In the genomic region with DNA sequence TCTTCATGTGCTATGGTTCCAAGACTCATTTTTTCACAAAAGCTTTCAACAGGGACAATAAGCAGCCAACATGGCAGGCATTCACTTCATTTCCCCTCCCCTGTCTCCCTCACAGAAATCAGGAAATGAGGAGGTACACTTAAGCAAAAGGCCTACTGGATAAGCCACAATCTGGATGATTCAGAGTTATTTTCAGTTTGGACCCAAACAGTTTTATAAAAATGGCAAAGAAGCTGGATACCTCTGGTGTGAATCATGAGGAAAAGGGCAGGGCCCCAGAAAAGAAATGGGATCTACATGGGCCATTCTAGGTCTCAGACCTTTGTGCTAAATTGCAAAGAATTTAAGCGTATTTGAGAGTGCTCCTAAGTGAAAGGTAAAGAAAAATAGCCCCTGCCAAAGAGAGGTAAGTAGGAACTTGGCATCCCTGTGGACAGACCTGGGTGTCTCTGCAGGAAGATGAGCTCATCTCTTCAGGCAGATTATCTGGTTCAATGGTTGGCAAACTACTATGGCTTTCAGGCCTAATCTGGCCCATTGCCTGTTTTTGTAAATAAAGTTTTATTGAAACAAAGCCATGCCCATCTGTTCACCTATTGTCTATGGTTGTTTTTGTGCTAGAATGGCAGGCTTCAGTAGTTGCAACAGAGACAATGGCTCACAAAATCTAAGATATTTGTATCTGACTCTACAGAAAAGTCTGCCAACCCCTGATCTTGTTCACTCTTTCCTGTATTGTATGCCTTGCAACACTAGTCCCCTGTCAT, we compare ENCODE assay signal across 13 cellular contexts.
DNase-seq lines count a peak whose midpoint lies in the region; ATAC-seq, FAIRE-seq and TF ChIP-seq lines count a peak whose summit lies in the region.
"Had no signal": no experiment of that assay in that cellular context is flagged by ENCODE, and none has a peak within 500 bp of the region (broad histone marks: within the 10 kb centered on the region; RNA-seq: fewer than 3 reads in every experiment).

No MANE protein-coding gene starts in this region.

- no peaks in the 10 kb centered on the region for H3K4me1 ChIP-seq in K562 (replicated peaks in 1 of 2; ENCODE audit: control insufficient read depth in 2 of 2, insufficient read depth in 2 of 2, low read length in 2 of 2)
- H3K4me1 ChIP-seq: vagina had no signal

- no peak for TF ChIP-seq POLR2A in K562 (conservative IDR thresholded peaks at IDR 0.05)

- CTCF ChIA-PET in K562 (lab: Yijun Ruan, JAX; ENCODE audit: low intra/inter-chr PET ratio): no interaction called here

- no TSS peak for BruUV-seq in K562 (replicated peaks; lab: Mats Ljungman, UMichigan)

- H3K4me3 ChIP-seq in K562: no peak overlapping the region
- H3K4me3 ChIP-seq: vagina had no signal

- no peak overlapping the region for H3K4me2 ChIP-seq in K562 (ENCODE audit: insufficient read depth, low read length)

- no peak for TF ChIP-seq RAD21 in K562 (CRISPR knock-in tag; conservative IDR thresholded peaks at IDR 0.05 in 1 of 2, IDR thresholded peaks at IDR 0.05 in 1 of 2)

- in situ Hi-C loops in K562 (cut with MboI): no loop called here

- POLR2A ChIA-PET in K562 (lab: Yijun Ruan, JAX): no interaction called here

- no peak for TF ChIP-seq CTCF in AG09319 (IDR thresholded peaks at IDR 0.05; ENCODE audit: low read depth, low read length)
- no peak for TF ChIP-seq CTCF in K562 (IDR thresholded peaks at IDR 0.05 in 2 of 3, conservative IDR thresholded peaks at IDR 0.05 in 1 of 3; ENCODE audit: insufficient read depth in 2 of 3, low read depth in 1 of 3, low read length in 3 of 3)

- intact Hi-C loops in K562 (cut with micrococcal nuclease): no loop called here
- intact Hi-C loops in left ventricle myocardium superior (cut with micrococcal nuclease): no loop called here

- ATAC-seq in K562: no peak
- no peak for ATAC-seq in GM19467 (IDR thresholded peaks at IDR 0.05; ENCODE audit: unreplicated experiment)
- ATAC-seq in left ventricle myocardium superior: no peak
- ATAC-seq in HG02623 (IDR thresholded peaks at IDR 0.05; ENCODE audit: unreplicated experiment): no peak
- ATAC-seq: CD8-positive, alpha-beta T cell; left colon had no signal

- DNase-seq in AG09319 (ENCODE audit: extremely low read depth, low read depth) (peak; percentile 50), LHCN-M2 (ENCODE audit: low read depth) (peak; percentile 95), K562 (ENCODE audit: extremely low read depth in 1 of 4, low spot score in 3 of 4) (no peak), kidney tubule cell (ENCODE audit: low spot score) (peak; percentile 96), SHP77 (lab: John Stamatoyannopoulos, UW) (no peak), left ventricle myocardium superior (no peak)
- DNase-seq: activated CD4-positive, alpha-beta T cell treated with anti-CD3 and anti-CD28 coated beads, Interleukin-2, amount 50 U/mL, for 4 hours; CD8-positive, alpha-beta T cell; left colon had no signal

- no peak overlapping the region for H3K27ac ChIP-seq in K562 (ENCODE audit: extremely low read depth, low read depth, low read length)
- H3K27ac ChIP-seq: vagina had no signal

- no peak overlapping the region for H2AFZ ChIP-seq in K562 (ENCODE audit: low read depth, low read length)

- no peak for FAIRE-seq in K562 (lab: Jason Lieb, UNC)
- FAIRE-seq: endometrium had no signal

- H3K27me3 ChIP-seq in K562 (ENCODE audit: control insufficient read depth in 2 of 2, insufficient read depth in 2 of 2, low read length in 2 of 2): no peaks in the 10 kb centered on the region
- H3K27me3 ChIP-seq: vagina had no signal

- H3K79me2 ChIP-seq in K562 (ENCODE audit: control insufficient read depth, insufficient read depth, low read length): no peaks in the 10 kb centered on the region

- TF ChIP-seq EP300 in K562 (IDR thresholded peaks at IDR 0.05; ENCODE audit: low read length): no peak

- no peaks in the 10 kb centered on the region for H4K20me1 ChIP-seq in K562 (replicated peaks; ENCODE audit: control insufficient read depth, insufficient read depth, low read length)

- H3K9me1 ChIP-seq in K562 (ENCODE audit: control insufficient read depth, insufficient read depth, low read length): no peaks in the 10 kb centered on the region

- no peaks in the 10 kb centered on the region for H3K36me3 ChIP-seq in K562 (ENCODE audit: control insufficient read depth, insufficient read depth, low read length)
- H3K36me3 ChIP-seq: vagina had no signal

- no peaks in the 10 kb centered on the region for H3K9me3 ChIP-seq in K562 (replicated peaks; ENCODE audit: control insufficient read depth, insufficient read depth, low read depth, low read length)
- H3K9me3 ChIP-seq: vagina had no signal

- 0% methylated on average over 1 of the region's 1 CpG for WGBS in K562 (ENCODE audit: insufficient coverage, low coverage, missing lambda C conversion rate)

- no peak overlapping the region for H3K9ac ChIP-seq in K562 (ENCODE audit: insufficient read depth in 1 of 2, low read depth in 2 of 2, low read length in 2 of 2)

TF ChIP-seq in K562, 482 proteins besides CTCF, POLR2A, EP300 and RAD21:
- TF ChIP-seq, protein P1, sequence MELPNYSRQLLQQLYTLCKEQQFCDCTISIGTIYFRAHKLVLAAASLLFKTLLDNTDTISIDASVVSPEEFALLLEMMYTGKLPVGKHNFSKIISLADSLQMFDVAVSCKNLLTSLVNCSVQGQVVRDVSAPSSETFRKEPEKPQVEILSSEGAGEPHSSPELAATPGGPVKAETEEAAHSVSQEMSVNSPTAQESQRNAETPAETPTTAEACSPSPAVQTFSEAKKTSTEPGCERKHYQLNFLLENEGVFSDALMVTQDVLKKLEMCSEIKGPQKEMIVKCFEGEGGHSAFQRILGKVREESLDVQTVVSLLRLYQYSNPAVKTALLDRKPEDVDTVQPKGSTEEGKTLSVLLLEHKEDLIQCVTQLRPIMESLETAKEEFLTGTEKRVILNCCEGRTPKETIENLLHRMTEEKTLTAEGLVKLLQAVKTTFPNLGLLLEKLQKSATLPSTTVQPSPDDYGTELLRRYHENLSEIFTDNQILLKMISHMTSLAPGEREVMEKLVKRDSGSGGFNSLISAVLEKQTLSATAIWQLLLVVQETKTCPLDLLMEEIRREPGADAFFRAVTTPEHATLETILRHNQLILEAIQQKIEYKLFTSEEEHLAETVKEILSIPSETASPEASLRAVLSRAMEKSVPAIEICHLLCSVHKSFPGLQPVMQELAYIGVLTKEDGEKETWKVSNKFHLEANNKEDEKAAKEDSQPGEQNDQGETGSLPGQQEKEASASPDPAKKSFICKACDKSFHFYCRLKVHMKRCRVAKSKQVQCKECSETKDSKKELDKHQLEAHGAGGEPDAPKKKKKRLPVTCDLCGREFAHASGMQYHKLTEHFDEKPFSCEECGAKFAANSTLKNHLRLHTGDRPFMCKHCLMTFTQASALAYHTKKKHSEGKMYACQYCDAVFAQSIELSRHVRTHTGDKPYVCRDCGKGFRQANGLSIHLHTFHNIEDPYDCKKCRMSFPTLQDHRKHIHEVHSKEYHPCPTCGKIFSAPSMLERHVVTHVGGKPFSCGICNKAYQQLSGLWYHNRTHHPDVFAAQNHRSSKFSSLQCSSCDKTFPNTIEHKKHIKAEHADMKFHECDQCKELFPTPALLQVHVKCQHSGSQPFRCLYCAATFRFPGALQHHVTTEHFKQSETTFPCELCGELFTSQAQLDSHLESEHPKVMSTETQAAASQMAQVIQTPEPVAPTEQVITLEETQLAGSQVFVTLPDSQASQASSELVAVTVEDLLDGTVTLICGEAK (IDR thresholded peaks at IDR 0.05): peak; percentile 85
- TF ChIP-seq, protein P1 (CRISPR knock-in tag; IDR thresholded peaks at IDR 0.05): no peak
- no peak for TF ChIP-seq COPS2 (conservative IDR thresholded peaks at IDR 0.05)

Comparison
In these comparisons a context has a peak if more than half of its experiments do, and no peak if none do; other contexts are left out.
1. DNase-seq: peak in AG09319 (single experiment), LHCN-M2 (single experiment) and kidney tubule cell (single experiment); none in K562 (0 of 4), SHP77 (0 of 2) and left ventricle myocardium superior (single experiment).